In genomic region chr11:66344550-66345315, GRCh38 we compare ENCODE assay signal across 8 cellular contexts. TPM values are rescaled to one million over a fixed set of nuclear protein-coding genes. Genes with fewer than 3 reads are reported as not detected.
DNase-seq lines count a peak whose midpoint lies in the region; ATAC-seq and TF ChIP-seq lines count a peak whose summit lies in the region.

TSS of gene BRMS1 (minus strand) at chr11:66345104. CDS start at chr11:66342234, 2,870 bp downstream.

- peak; percentile 28 for TF ChIP-seq CTCF in chondrocyte (IDR thresholded peaks at IDR 0.05)

- H3K36me3 Mint-ChIP-seq in activated CD4-positive, alpha-beta T cell treated with anti-CD3 and anti-CD28 coated beads for 36 hours (ENCODE audit: low read depth), result peaks cover 16% of the 10 kb centered on the region
- H3K36me3 Mint-ChIP-seq in chondrocyte (ENCODE audit: low read depth), result peaks cover 9% of the 10 kb centered on the region

- CTCF ChIA-PET in activated CD4-positive, alpha-beta T cell treated with anti-CD3 and anti-CD28 coated beads for 36 hours (lab: Charles Lee), result interaction anchor here (0.7 to 3.0 kb wide), 12 partner anchors 9 to 573 kb away, joined by 3 to 12 read pairs (median 4); no protein-coding TSS in a partner anchor

- POLR2A ChIA-PET in activated CD4-positive, alpha-beta T cell treated with anti-CD3 and anti-CD28 coated beads for 36 hours (lab: Charles Lee), result no interaction called here

- H3K9me3 Mint-ChIP-seq in activated CD4-positive, alpha-beta T cell treated with anti-CD3 and anti-CD28 coated beads for 36 hours (ENCODE audit: low read depth), result no peaks in the 10 kb centered on the region
- no peaks in the 10 kb centered on the region for H3K9me3 Mint-ChIP-seq in chondrocyte (ENCODE audit: low read depth)

- peak; percentile 73 for ATAC-seq in HG03439 (IDR thresholded peaks at IDR 0.05; ENCODE audit: unreplicated experiment)
- peak; percentile 80 for ATAC-seq in activated CD4-positive, alpha-beta T cell treated with anti-CD3 and anti-CD28 coated beads for 36 hours

- DNase-seq in AML-193 (lab: John Stamatoyannopoulos, UW), result peak; percentile 81 to 92
- peak; percentile 79 to 91 for DNase-seq in NCI-H524 (lab: John Stamatoyannopoulos, UW)
- DNase-seq in activated CD4-positive, alpha-beta T cell treated with anti-CD3 and anti-CD28 coated beads for 36 hours, result peak; percentile 98
- peak; percentile 98 for DNase-seq in chondrocyte (ENCODE audit: low spot score)
- peak; percentile 90 for DNase-seq in kidney glomerular epithelial cell (lab: John Stamatoyannopoulos, UW)
- DNase-seq in stimulated activated CD4-positive, alpha-beta T cell treated with anti-CD3 and anti-CD28 coated beads, Interleukin-15, amount 100 ng/mL, for 48 hours (ENCODE audit: low read depth in 2 of 2), result peak; percentile 93 to 96

- intact Hi-C loops in activated CD4-positive, alpha-beta T cell treated with anti-CD3 and anti-CD28 coated beads for 36 hours (cut with DNase I, micrococcal nuclease), result loop anchor here (1.0 to 5.0 kb wide), 11 partner anchors 8 to 632 kb away; partner anchors contain the start of genes DPP3 (in 1 of the 2), KAT5 (in 1 of the 2), PACS1 (in 1 of the 2) and PELI3 (in 1 of the 2)

- H3K4me3 Mint-ChIP-seq in activated CD4-positive, alpha-beta T cell treated with anti-CD3 and anti-CD28 coated beads for 36 hours, result peak within 1 kb of the TSS; percentile 93
- peak within 1 kb of the TSS; percentile 92 for H3K4me3 Mint-ChIP-seq in chondrocyte (ENCODE audit: unreplicated experiment)

- H3K4me1 Mint-ChIP-seq in activated CD4-positive, alpha-beta T cell treated with anti-CD3 and anti-CD28 coated beads for 36 hours, result peaks cover 45% of the 10 kb centered on the region
- peaks cover 50% of the 10 kb centered on the region for H3K4me1 Mint-ChIP-seq in chondrocyte (ENCODE audit: low read depth)

- H3K27me3 Mint-ChIP-seq in activated CD4-positive, alpha-beta T cell treated with anti-CD3 and anti-CD28 coated beads for 36 hours, result peaks cover 3% of the 10 kb centered on the region
- no peaks in the 10 kb centered on the region for H3K27me3 Mint-ChIP-seq in chondrocyte (ENCODE audit: low read depth)

- TF ChIP-seq POLR2A in GM19193 (IDR thresholded peaks at IDR 0.05; ENCODE audit: extremely low read depth, insufficient read depth, insufficient read length), result peak; percentile 96

- H3K27ac Mint-ChIP-seq in activated CD4-positive, alpha-beta T cell treated with anti-CD3 and anti-CD28 coated beads for 36 hours, result peak within 1 kb of the TSS; percentile 90
- H3K27ac Mint-ChIP-seq in chondrocyte (ENCODE audit: unreplicated experiment), result peak within 1 kb of the TSS; percentile 96

RNA-seq across cellular contexts. Expression of gene BRMS1, which starts in this region (rescaled TPM):
- total RNA-seq in activated CD4-positive, alpha-beta T cell treated with anti-CD3 and anti-CD28 coated beads for 36 hours, result 10 to 100 TPM; 29.2 to 30.2 TPM
- 22.4 to 23.6 TPM (median 23.3 TPM) in 3 replicates for total RNA-seq in chondrocyte

Comparison
In these comparisons a context has a peak if more than half of its experiments do, and no peak if none do; other contexts are left out.
1. Peak in every context shown above with its lines: DNase-seq and ATAC-seq.